Comparison of ENCODE assay signal across 10 cellular contexts in genomic region chr6:43916924-43917877, GRCh38.
DNase-seq lines count a peak whose midpoint lies in the region; ATAC-seq and TF ChIP-seq lines count a peak whose summit lies in the region.
"Had no signal": no experiment of that assay in that cellular context is flagged by ENCODE, and none has a peak within 500 bp of the region (broad histone marks: within the 10 kb centered on the region; RNA-seq: fewer than 3 reads in every experiment).

No MANE protein-coding gene starts in this region.

- H3K9me3 Mint-ChIP-seq in Calu3 (ENCODE audit: low read depth, unreplicated experiment) = no peaks in the 10 kb centered on the region

- DNase-seq in Calu3 (peak; percentile 58), NCI-H2029 (lab: John Stamatoyannopoulos, UW) (peak; percentile 23), fibroblast of peridontal ligament (ENCODE audit: extremely low read depth) (peak; percentile 57), skeletal muscle cell (ENCODE audit: low read depth) (peak; percentile 93), HEK293T (ENCODE audit: extremely low spot score) (no peak), NCI-H1048 (lab: John Stamatoyannopoulos, UW) (no peak)
- no peak for DNase-seq in activated CD4-positive, alpha-beta T cell treated with anti-CD3 and anti-CD28 coated beads for 48 hours
- DNase-seq: cerebellar nuclear complex had no signal

- H3K27ac Mint-ChIP-seq in Calu3 (ENCODE audit: unreplicated experiment) = peak overlapping the region; percentile 95

- intact Hi-C loops in Calu3 (cut with micrococcal nuclease; ENCODE audit: unreplicated experiment) = loop anchor here (2.0 kb wide), 1 partner anchor 150 kb away; no protein-coding TSS in a partner anchor

- no peaks in the 10 kb centered on the region for H3K27me3 Mint-ChIP-seq in Calu3 (ENCODE audit: unreplicated experiment)

- BruUV-seq in Calu3 (replicated peaks; lab: Mats Ljungman, UMichigan) = no TSS peak

- peaks cover 31% of the 10 kb centered on the region for H3K36me3 Mint-ChIP-seq in Calu3 (ENCODE audit: insufficient read depth, unreplicated experiment)

- ATAC-seq in HG03521 (IDR thresholded peaks at IDR 0.05; ENCODE audit: unreplicated experiment) = no peak
- ATAC-seq: HCT116 had no signal

- POLR2A ChIA-PET in HEK293T (lab: Yijun Ruan, JAX) = no interaction called here

- no peak overlapping the region for H3K4me3 ChIP-seq in skeletal muscle cell (ENCODE audit: low read depth, low read length)

- CTCF ChIA-PET in Calu3 (lab: Charles Lee) = interaction anchor here (0.6 to 4.2 kb wide), 6 partner anchors 10 to 161 kb away, joined by 3 to 43 read pairs (median 4); no protein-coding TSS in a partner anchor
- CTCF ChIA-PET in HEK293T (lab: Yijun Ruan, JAX) = interaction anchor here (1.0 kb wide), 1 partner anchor 14 kb away, joined by 4 read pairs; no protein-coding TSS in a partner anchor

- no peak for TF ChIP-seq CTCF in Calu3 (IDR thresholded peaks at IDR 0.05; ENCODE audit: unreplicated experiment)

- H3K4me1 Mint-ChIP-seq in Calu3 (ENCODE audit: low read depth, unreplicated experiment) = peaks cover 88% of the 10 kb centered on the region

- no peak overlapping the region for H3K4me3 Mint-ChIP-seq in Calu3 (ENCODE audit: low read depth, unreplicated experiment)

TF ChIP-seq in HEK293T, 16 proteins besides CTCF, POLR2A, EP300 and RAD21:
- TF ChIP-seq LEF1 (IDR thresholded peaks at IDR 0.05; ENCODE audit: borderline replicate concordance) (no peak), ZNF384 (IDR thresholded peaks at IDR 0.05) (no peak), FOXA1 (IDR thresholded peaks at IDR 0.05) (no peak), FOXK2 (IDR thresholded peaks at IDR 0.05) (no peak), ELF4 (IDR thresholded peaks at IDR 0.05) (no peak), HDGF (IDR thresholded peaks at IDR 0.05; ENCODE audit: borderline replicate concordance) (no peak), SP1 (IDR thresholded peaks at IDR 0.05) (no peak), CTBP1 (IDR thresholded peaks at IDR 0.05; ENCODE audit: borderline replicate concordance) (no peak), FOXM1 (IDR thresholded peaks at IDR 0.05; ENCODE audit: borderline replicate concordance) (no peak), SUZ12 (IDR thresholded peaks at IDR 0.05) (no peak)

Comparison
In these comparisons a context has a peak if more than half of its experiments do, and no peak if none do; other contexts are left out.
1. DNase-seq: peak in Calu3 (single experiment), NCI-H2029 (single experiment), fibroblast of peridontal ligament (single experiment) and skeletal muscle cell (single experiment); none in HEK293T (single experiment), NCI-H1048 (single experiment) and activated CD4-positive, alpha-beta T cell treated with anti-CD3 and anti-CD28 coated beads for 48 hours (single experiment).